ENCODE assay signal across 19 cellular contexts in genomic region chr12:74170645-74171477, GRCh38.
DNase-seq lines count a peak whose midpoint lies in the region; ATAC-seq and TF ChIP-seq lines count a peak whose summit lies in the region.
"Had no signal": no experiment of that assay in that cellular context is flagged by ENCODE, and none has a peak within 500 bp of the region (broad histone marks: within the 10 kb centered on the region; RNA-seq: fewer than 3 reads in every experiment).

No MANE protein-coding gene starts in this region.

- H3K4me1 ChIP-seq in mucosa of descending colon (ENCODE audit: low read depth), result no peaks in the 10 kb centered on the region
- H3K4me1 ChIP-seq: HAP-1 had no signal

- DNase-seq in H4 (ENCODE audit: low spot score) (peak; percentile 5), NCI-H146 (lab: John Stamatoyannopoulos, UW) (peak; percentile 74), SHP77 treated with DMSO at 0.1 percent for 48 hours (lab: John Stamatoyannopoulos, UW) (peak; percentile 10), sciatic nerve (ENCODE audit: low spot score) (no peak), NCI-H526 treated with DMSO at 0.1 percent for 48 hours (lab: John Stamatoyannopoulos, UW) (no peak), mucosa of descending colon (no peak)
- DNase-seq: ACHN, AML-193, COR-L47, EL, NCI-H1694, NCI-H226, NCI-H82, SIG-M5, T-helper 17 cell had no signal

- no peaks in the 10 kb centered on the region for H3K36me3 ChIP-seq in mucosa of descending colon (ENCODE audit: low read depth)
- H3K36me3 ChIP-seq: HAP-1 had no signal

- peak; percentile 20 for ATAC-seq in sciatic nerve
- ATAC-seq in HG02884 (IDR thresholded peaks at IDR 0.05; ENCODE audit: unreplicated experiment), result no peak
- ATAC-seq in HG03175 (IDR thresholded peaks at IDR 0.05; ENCODE audit: unreplicated experiment), result no peak
- no peak for ATAC-seq in mucosa of descending colon
- ATAC-seq: Panc1, T-helper 17 cell had no signal

- intact Hi-C loops in sciatic nerve (cut with DNase I), result no loop called here
- intact Hi-C loops in mucosa of descending colon (cut with DNase I, micrococcal nuclease), result no loop called here

- H3K4me3 ChIP-seq in mucosa of descending colon, result no peak overlapping the region
- H3K4me3 ChIP-seq: HAP-1 had no signal

- TF ChIP-seq CTCF in mucosa of descending colon (IDR thresholded peaks at IDR 0.05), result no peak

- peaks cover 30% of the 10 kb centered on the region for H3K9me3 ChIP-seq in mucosa of descending colon
- H3K9me3 ChIP-seq: HAP-1 had no signal

Comparison
In these comparisons a context has a peak if more than half of its experiments do, and no peak if none do; other contexts are left out.
1. DNase-seq: peak in H4 (single experiment), NCI-H146 (single experiment) and SHP77 treated with DMSO at 0.1 percent for 48 hours (single experiment); none in sciatic nerve (single experiment), NCI-H526 treated with DMSO at 0.1 percent for 48 hours (single experiment) and mucosa of descending colon (0 of 3).